Comparison of ENCODE assay signal across 17 cellular contexts in genomic region chr4:121273191-121273590, GRCh38.
A peak's percentile ranks its signal among the peaks of the same experiment; 100 is the strongest.
DNase-seq lines count a peak whose midpoint lies in the region; ATAC-seq and TF ChIP-seq lines count a peak whose summit lies in the region.
"Had no signal": no experiment of that assay in that cellular context is flagged by ENCODE, and none has a peak within 500 bp of the region (broad histone marks: within the 10 kb centered on the region; RNA-seq: fewer than 3 reads in every experiment).

No MANE protein-coding gene starts in this region.

- POLR2A ChIA-PET in activated naive CD8-positive, alpha-beta T cell treated with anti-CD3 and anti-CD28 coated beads, Interleukin-2, amount 10 ng/mL, durations not matched to agents 7 days and 5 days (lab: Charles Lee), result no interaction called here

- H3K9ac ChIP-seq in Karpas-422 (ENCODE audit: low read length) (no peak overlapping the region), smooth muscle cell (ENCODE audit: low read depth) (no peak overlapping the region)

- H3K79me2 ChIP-seq in Karpas-422 (ENCODE audit: low read length) (no peaks in the 10 kb centered on the region), smooth muscle cell (ENCODE audit: low read depth) (no peaks in the 10 kb centered on the region)

- H3K36me3 Mint-ChIP-seq in activated naive CD8-positive, alpha-beta T cell treated with anti-CD3 and anti-CD28 coated beads, Interleukin-2, amount 10 ng/mL, durations not matched to agents 7 days and 5 days, result no peaks in the 10 kb centered on the region
- no peaks in the 10 kb centered on the region for H3K36me3 Mint-ChIP-seq in activated naive CD8-positive, alpha-beta T cell treated with anti-CD3 and anti-CD28 coated beads for 36 hours
- no peaks in the 10 kb centered on the region for H3K36me3 Mint-ChIP-seq in effector memory CD8-positive, alpha-beta T cell (ENCODE audit: insufficient read depth)

- H3K9me3 ChIP-seq in Karpas-422 (ENCODE audit: low read length) (no peaks in the 10 kb centered on the region), smooth muscle cell (replicated peaks; ENCODE audit: low read depth) (no peaks in the 10 kb centered on the region)
- H3K9me3 ChIP-seq: MG63 had no signal

- H2AFZ ChIP-seq in Karpas-422 (ENCODE audit: low read length) (no peak overlapping the region), smooth muscle cell (ENCODE audit: low read depth) (no peak overlapping the region)

- no peak overlapping the region for H3K4me3 Mint-ChIP-seq in activated naive CD8-positive, alpha-beta T cell treated with anti-CD3 and anti-CD28 coated beads, Interleukin-2, amount 10 ng/mL, durations not matched to agents 7 days and 5 days
- no peak overlapping the region for H3K4me3 Mint-ChIP-seq in activated naive CD8-positive, alpha-beta T cell treated with anti-CD3 and anti-CD28 coated beads for 36 hours
- no peak overlapping the region for H3K4me3 Mint-ChIP-seq in effector memory CD8-positive, alpha-beta T cell

- no peak for TF ChIP-seq CTCF in smooth muscle cell (IDR thresholded peaks at IDR 0.05; ENCODE audit: borderline replicate concordance, insufficient read depth, poor library complexity, severe bottlenecking)

- ATAC-seq in activated naive CD8-positive, alpha-beta T cell treated with anti-CD3 and anti-CD28 coated beads, Interleukin-2, amount 10 ng/mL, durations not matched to agents 7 days and 5 days (ENCODE audit: low read depth), result peak; percentile 56
- ATAC-seq in effector memory CD8-positive, alpha-beta T cell (replicated peaks), result peak; percentile 37

- no peak overlapping the region for H3K4me3 ChIP-seq in Karpas-422 (ENCODE audit: low read length)
- no peak overlapping the region for H3K4me3 ChIP-seq in smooth muscle cell
- H3K4me3 ChIP-seq: MG63 had no signal

- no peaks in the 10 kb centered on the region for H3K27me3 ChIP-seq in Karpas-422 (ENCODE audit: low read length)
- no peaks in the 10 kb centered on the region for H3K27me3 ChIP-seq in smooth muscle cell (ENCODE audit: low read depth)
- H3K27me3 ChIP-seq: MG63 had no signal

- H4K20me1 ChIP-seq in Karpas-422 (ENCODE audit: insufficient read depth, low read depth, low read length), result no peaks in the 10 kb centered on the region
- no peaks in the 10 kb centered on the region for H4K20me1 ChIP-seq in smooth muscle cell (ENCODE audit: low read depth)

- H3F3A ChIP-seq in smooth muscle cell (ENCODE audit: low read depth), result peaks cover 7% of the 10 kb centered on the region

- H3K27ac ChIP-seq in Karpas-422 (ENCODE audit: low read length) (no peak overlapping the region), smooth muscle cell (ENCODE audit: low read depth) (peak overlapping the region; percentile 49), substantia nigra (ENCODE audit: low read depth, low read length, poor library complexity, severe bottlenecking) (no peak overlapping the region)
- H3K27ac ChIP-seq: C4-2B had no signal

- DNase-seq in activated naive CD8-positive, alpha-beta T cell treated with anti-CD3 and anti-CD28 coated beads, Interleukin-2, amount 10 ng/mL, durations not matched to agents 7 days and 5 days, result no peak
- DNase-seq in activated naive CD8-positive, alpha-beta T cell treated with anti-CD3 and anti-CD28 coated beads for 36 hours, result no peak
- peak; percentile 15 for DNase-seq in Karpas-422
- DNase-seq in effector memory CD8-positive, alpha-beta T cell, result no peak
- no peak for DNase-seq in smooth muscle cell (lab: John Stamatoyannopoulos, UW; ENCODE audit: unreplicated experiment)
- no peak for DNase-seq in ureter (ENCODE audit: low spot score)
- no peak for DNase-seq in substantia nigra (lab: John Stamatoyannopoulos, UW)
- DNase-seq: DMS79, Kasumi-1, MG63, NCI-H1417, NCI-H187 treated with DMSO at 0.1 percent for 48 hours, NCI-H2107, NCI-H774, OCI-M1, Right ventricle myocardium superior had no signal

- H3K27me3 Mint-ChIP-seq in activated naive CD8-positive, alpha-beta T cell treated with anti-CD3 and anti-CD28 coated beads, Interleukin-2, amount 10 ng/mL, durations not matched to agents 7 days and 5 days, result peaks cover 7% of the 10 kb centered on the region
- H3K27me3 Mint-ChIP-seq in activated naive CD8-positive, alpha-beta T cell treated with anti-CD3 and anti-CD28 coated beads for 36 hours, result peaks cover 6% of the 10 kb centered on the region
- H3K27me3 Mint-ChIP-seq in effector memory CD8-positive, alpha-beta T cell, result peaks cover 0 to 17% of the 10 kb centered on the region in 2 donors

- H3K4me1 ChIP-seq in Karpas-422 (ENCODE audit: low read length) (no peaks in the 10 kb centered on the region), smooth muscle cell (ENCODE audit: low read depth) (no peaks in the 10 kb centered on the region)

- 91% methylated on average over 3 of the region's 3 CpGs for WGBS in smooth muscle cell (ENCODE audit: low lambda C conversion rate)

- no peaks in the 10 kb centered on the region for H3K9me2 ChIP-seq in Karpas-422 (replicated peaks; ENCODE audit: insufficient read depth, low read length)

- no peak overlapping the region for H3K27ac Mint-ChIP-seq in activated naive CD8-positive, alpha-beta T cell treated with anti-CD3 and anti-CD28 coated beads, Interleukin-2, amount 10 ng/mL, durations not matched to agents 7 days and 5 days
- no peak overlapping the region for H3K27ac Mint-ChIP-seq in activated naive CD8-positive, alpha-beta T cell treated with anti-CD3 and anti-CD28 coated beads for 36 hours
- H3K27ac Mint-ChIP-seq in effector memory CD8-positive, alpha-beta T cell, result no peak overlapping the region

- H3K4me1 Mint-ChIP-seq in activated naive CD8-positive, alpha-beta T cell treated with anti-CD3 and anti-CD28 coated beads, Interleukin-2, amount 10 ng/mL, durations not matched to agents 7 days and 5 days, result peaks cover 11% of the 10 kb centered on the region
- H3K4me1 Mint-ChIP-seq in activated naive CD8-positive, alpha-beta T cell treated with anti-CD3 and anti-CD28 coated beads for 36 hours, result peaks cover 11% of the 10 kb centered on the region
- peaks cover 3 to 6% of the 10 kb centered on the region in 2 donors for H3K4me1 Mint-ChIP-seq in effector memory CD8-positive, alpha-beta T cell (ENCODE audit: low read depth in 2 of 2)

- H3K4me2 ChIP-seq in Karpas-422 (ENCODE audit: low read depth, low read length, poor library complexity, severe bottlenecking), result no peak overlapping the region
- H3K4me2 ChIP-seq in smooth muscle cell, result no peak overlapping the region

- peaks cover 2% of the 10 kb centered on the region for H3K9me3 Mint-ChIP-seq in activated naive CD8-positive, alpha-beta T cell treated with anti-CD3 and anti-CD28 coated beads, Interleukin-2, amount 10 ng/mL, durations not matched to agents 7 days and 5 days
- H3K9me3 Mint-ChIP-seq in activated naive CD8-positive, alpha-beta T cell treated with anti-CD3 and anti-CD28 coated beads for 36 hours, result no peaks in the 10 kb centered on the region
- H3K9me3 Mint-ChIP-seq in effector memory CD8-positive, alpha-beta T cell, result no peaks in the 10 kb centered on the region

- H3K36me3 ChIP-seq in Karpas-422 (ENCODE audit: insufficient read depth, low read length), result no peaks in the 10 kb centered on the region
- no peaks in the 10 kb centered on the region for H3K36me3 ChIP-seq in smooth muscle cell (ENCODE audit: low read depth)
- H3K36me3 ChIP-seq: MG63 had no signal
